1 cellular context compared by ENCODE assay signal in the genomic region with DNA sequence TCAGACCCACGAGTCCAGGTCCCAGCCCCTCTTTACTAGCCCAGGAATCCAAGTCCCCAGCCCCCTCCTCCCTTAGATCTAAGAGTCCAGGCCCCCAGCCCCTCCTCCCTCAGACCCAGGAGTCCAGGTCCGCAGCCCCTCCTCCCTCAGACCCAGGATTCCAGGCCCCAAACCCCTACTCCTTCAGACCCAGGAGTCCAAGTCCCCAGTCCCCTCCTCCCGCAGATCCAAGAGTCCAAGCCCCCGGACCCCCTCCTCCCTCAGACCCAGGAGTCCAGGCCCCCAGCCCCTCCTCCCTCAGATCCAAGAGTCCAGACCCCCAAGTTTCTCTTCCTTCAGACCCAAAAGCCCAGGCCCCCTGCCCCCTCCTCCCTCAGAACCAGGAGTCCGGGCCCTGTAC.
TF ChIP-seq lines count a peak whose summit lies in the region.

No MANE protein-coding gene starts in this region.

TF ChIP-seq in endothelial cell of umbilical vein, 7 proteins besides CTCF, POLR2A, EP300 and RAD21:
- TF ChIP-seq MYC (IDR thresholded peaks at IDR 0.05; ENCODE audit: low read depth, low read length) (no peak), EZH2 (IDR thresholded peaks at IDR 0.05; ENCODE audit: borderline replicate concordance, low read depth, low read length, severe bottlenecking) (no peak), GATA2 (IDR thresholded peaks at IDR 0.05; ENCODE audit: insufficient read depth, insufficient read length, low read depth, low read length) (no peak), FOS (IDR thresholded peaks at IDR 0.05; ENCODE audit: borderline replicate concordance, insufficient read depth, low read length) (no peak), POLR2AphosphoS5 (IDR thresholded peaks at IDR 0.05; ENCODE audit: insufficient read depth, low read depth, low read length) (no peak), JUN (IDR thresholded peaks at IDR 0.05; ENCODE audit: borderline replicate concordance, insufficient read depth, insufficient read length, low read depth) (no peak)
- TF ChIP-seq, protein P1, sequence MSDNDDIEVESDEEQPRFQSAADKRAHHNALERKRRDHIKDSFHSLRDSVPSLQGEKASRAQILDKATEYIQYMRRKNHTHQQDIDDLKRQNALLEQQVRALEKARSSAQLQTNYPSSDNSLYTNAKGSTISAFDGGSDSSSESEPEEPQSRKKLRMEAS (IDR thresholded peaks at IDR 0.05; ENCODE audit: insufficient read depth, insufficient read length), result no peak
TF ChIP-seq in endothelial cell of umbilical vein: peak in this region for 0.
